1 cellular context compared by ENCODE assay signal in the genomic region with DNA sequence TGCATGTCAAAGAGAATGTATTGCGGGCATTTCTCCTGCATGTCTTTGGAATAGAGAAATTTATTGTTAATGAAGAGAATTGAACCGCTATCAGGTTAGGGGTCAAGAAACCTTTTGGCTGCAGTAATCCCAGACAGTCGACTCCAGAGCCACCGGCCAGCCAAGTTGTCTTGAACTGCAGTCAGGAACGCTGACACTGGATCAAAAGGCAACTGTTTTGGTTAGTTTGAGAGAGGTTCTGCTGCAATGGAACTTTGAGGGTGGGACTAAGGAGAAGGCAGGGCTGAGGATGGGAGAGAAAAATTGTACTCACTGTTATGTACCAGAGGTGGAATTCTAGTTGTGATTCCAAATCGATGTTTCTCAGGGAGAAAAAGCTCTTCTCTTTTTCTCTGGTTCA.
TF ChIP-seq lines count a peak whose summit lies in the region.

No MANE protein-coding gene starts in this region.

TF ChIP-seq in IMR-90, 13 proteins besides CTCF, POLR2A, EP300 and RAD21:
- no peak for TF ChIP-seq SMC3 (IDR thresholded peaks at IDR 0.05; ENCODE audit: low read depth, low read length)
- TF ChIP-seq CHD1 (IDR thresholded peaks at IDR 0.05; ENCODE audit: low read depth, low read length): no peak
- no peak for TF ChIP-seq BHLHE40 (IDR thresholded peaks at IDR 0.05; ENCODE audit: low read depth, low read length)
- no peak for TF ChIP-seq RCOR1 (IDR thresholded peaks at IDR 0.05; ENCODE audit: insufficient replicate concordance, low read length)
- no peak for TF ChIP-seq MAZ (IDR thresholded peaks at IDR 0.05; ENCODE audit: borderline replicate concordance, low read depth, low read length)
- TF ChIP-seq MXI1 (IDR thresholded peaks at IDR 0.05; ENCODE audit: borderline replicate concordance, low read depth, low read length): no peak
- TF ChIP-seq FOS (IDR thresholded peaks at IDR 0.05; ENCODE audit: low read depth, low read length): no peak
- TF ChIP-seq NFE2L2 (IDR thresholded peaks at IDR 0.05; ENCODE audit: low read depth, low read length): no peak
- no peak for TF ChIP-seq CEBPB (IDR thresholded peaks at IDR 0.05; ENCODE audit: low read depth, low read length)
- TF ChIP-seq, protein P1, sequence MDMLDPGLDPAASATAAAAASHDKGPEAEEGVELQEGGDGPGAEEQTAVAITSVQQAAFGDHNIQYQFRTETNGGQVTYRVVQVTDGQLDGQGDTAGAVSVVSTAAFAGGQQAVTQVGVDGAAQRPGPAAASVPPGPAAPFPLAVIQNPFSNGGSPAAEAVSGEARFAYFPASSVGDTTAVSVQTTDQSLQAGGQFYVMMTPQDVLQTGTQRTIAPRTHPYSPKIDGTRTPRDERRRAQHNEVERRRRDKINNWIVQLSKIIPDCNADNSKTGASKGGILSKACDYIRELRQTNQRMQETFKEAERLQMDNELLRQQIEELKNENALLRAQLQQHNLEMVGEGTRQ (IDR thresholded peaks at IDR 0.05; ENCODE audit: low read depth, low read length): no peak
